21 cellular contexts compared by ENCODE assay signal in the genomic region with DNA sequence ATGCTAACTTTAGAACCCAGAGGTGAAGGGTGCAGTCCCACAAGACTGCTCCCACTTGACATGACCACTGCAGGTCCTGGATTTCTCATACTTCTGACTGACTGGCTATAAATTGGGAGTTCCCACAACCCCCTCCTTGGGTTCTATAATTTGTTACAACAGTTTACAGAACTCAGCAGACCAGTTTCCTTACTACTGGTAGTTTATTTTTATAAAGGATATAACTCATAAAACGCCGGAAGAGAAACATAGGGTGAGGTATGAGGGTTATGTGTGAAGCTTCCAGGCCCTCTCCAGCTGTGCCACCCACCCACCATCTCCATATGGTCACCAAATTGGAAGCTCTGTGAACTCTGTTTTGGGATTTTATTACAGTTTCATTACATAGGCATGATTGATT.
A peak's percentile ranks its signal among the peaks of the same experiment; 100 is the strongest.
DNase-seq lines count a peak whose midpoint lies in the region; ATAC-seq, FAIRE-seq and TF ChIP-seq lines count a peak whose summit lies in the region.
"Had no signal": no experiment of that assay in that cellular context is flagged by ENCODE, and none has a peak within 500 bp of the region (broad histone marks: within the 10 kb centered on the region; RNA-seq: fewer than 3 reads in every experiment).

No MANE protein-coding gene starts in this region.

- in situ Hi-C loops in transverse colon (cut with MboI; ENCODE audit: low pct_ligation_motif_present in 1 of 4, low pct_unique_long_range_greater_than_20kb in 1 of 4, low sequenced_read_pairs in 3 of 4): no loop called here

- ATAC-seq in left colon: peak; percentile 85
- ATAC-seq: A549; CD8-positive, alpha-beta T cell had no signal

- no peak for TF ChIP-seq POLR2A in transverse colon (IDR thresholded peaks at IDR 0.05)
- no peak for TF ChIP-seq POLR2A in uterus (IDR thresholded peaks at IDR 0.05)
- no peak for TF ChIP-seq POLR2A in H54 (IDR thresholded peaks at IDR 0.05; ENCODE audit: low read depth, low read length)

- intact Hi-C loops in left colon (cut with DNase I, micrococcal nuclease): no loop called here
- intact Hi-C loops in transverse colon (cut with DNase I; ENCODE audit: low total_unique reads): no loop called here
- intact Hi-C loops in uterus (cut with DNase I; ENCODE audit: low total_unique reads): no loop called here

- FAIRE-seq in H54 (lab: Jason Lieb, UNC): no peak
- FAIRE-seq: A549, D721Med, G401.6, GM12891 had no signal

- H3K27ac ChIP-seq in transverse colon (no peak overlapping the region), uterus (no peak overlapping the region)
- H3K27ac ChIP-seq: 22Rv1; A549; BLaER1 treated with 17β-estradiol and CSF1 and Interleukin-3, amounts not matched to agents 10 nM and 100 nM; C4-2B had no signal

- H3K9me3 ChIP-seq in MG63 (no peaks in the 10 kb centered on the region), transverse colon (no peaks in the 10 kb centered on the region), uterus (no peaks in the 10 kb centered on the region)
- H3K9me3 ChIP-seq: A549; BLaER1 treated with 17β-estradiol and CSF1 and Interleukin-3, amounts not matched to agents 10 nM and 100 nM; Caco-2 had no signal

- H3K36me3 ChIP-seq in MG63: no peaks in the 10 kb centered on the region
- H3K36me3 ChIP-seq in transverse colon: no peaks in the 10 kb centered on the region
- no peaks in the 10 kb centered on the region for H3K36me3 ChIP-seq in uterus
- H3K36me3 ChIP-seq: BLaER1 treated with 17β-estradiol and CSF1 and Interleukin-3, amounts not matched to agents 10 nM and 100 nM had no signal

- TF ChIP-seq EP300 in transverse colon (IDR thresholded peaks at IDR 0.05; ENCODE audit: low read depth): no peak

- 13 to 21% methylated on average over 2 of the region's 2 CpGs for WGBS in transverse colon (ENCODE audit: low coverage in 1 of 2), 2 donors

- DNase-seq in HCEC 1CT (peak; percentile 2), MG63 (peak; percentile 8), left colon (peak in 1 of 2 donors; percentile 13), transverse colon (peak; percentile 11), uterus (no peak), H54 (ENCODE audit: insufficient read length, low spot score) (no peak), NCI-H748 treated with DMSO at 0.1 percent for 48 hours (lab: John Stamatoyannopoulos, UW) (no peak)
- DNase-seq: AML-193; Caco-2; Calu3; CD4-positive, alpha-beta T cell; CD8-positive, alpha-beta T cell; DMS79 treated with DMSO at 0.1 percent for 48 hours; GF-D8 had no signal

- TF ChIP-seq CTCF in transverse colon (IDR thresholded peaks at IDR 0.05): no peak
- no peak for TF ChIP-seq CTCF in uterus (IDR thresholded peaks at IDR 0.05)

- H3K27me3 ChIP-seq in MG63 (no peaks in the 10 kb centered on the region), transverse colon (no peaks in the 10 kb centered on the region), uterus (no peaks in the 10 kb centered on the region)
- H3K27me3 ChIP-seq: BLaER1 treated with 17β-estradiol and CSF1 and Interleukin-3, amounts not matched to agents 10 nM and 100 nM had no signal

- H3K4me1 ChIP-seq in transverse colon (peaks cover 0 to 29% (median 4%) of the 10 kb centered on the region in 4 donors), uterus (no peaks in the 10 kb centered on the region)
- H3K4me1 ChIP-seq: A549; BLaER1 treated with 17β-estradiol and CSF1 and Interleukin-3, amounts not matched to agents 10 nM and 100 nM; Caco-2 had no signal

- no peak overlapping the region for H3K4me3 ChIP-seq in MG63
- H3K4me3 ChIP-seq in transverse colon: no peak overlapping the region
- H3K4me3 ChIP-seq in uterus: no peak overlapping the region
- H3K4me3 ChIP-seq: A549; BLaER1 treated with 17β-estradiol and CSF1 and Interleukin-3, amounts not matched to agents 10 nM and 100 nM had no signal

Comparison
In these comparisons a context has a peak if more than half of its experiments do, and no peak if none do; other contexts are left out.
1. DNase-seq: peak in HCEC 1CT (single experiment), MG63 (single experiment) and transverse colon (single experiment); none in uterus (0 of 2), H54 (single experiment) and NCI-H748 treated with DMSO at 0.1 percent for 48 hours (single experiment).